11 cellular contexts compared by ENCODE assay signal in genomic region chr12:32897688-32898573, GRCh38. TPM values are rescaled to one million over a fixed set of nuclear protein-coding genes. Genes with fewer than 3 reads are reported as not detected.
A peak's percentile ranks its signal among the peaks of the same experiment; 100 is the strongest.
DNase-seq lines count a peak whose midpoint lies in the region; ATAC-seq, FAIRE-seq and TF ChIP-seq lines count a peak whose summit lies in the region.
"Had no signal": no experiment of that assay in that cellular context is flagged by ENCODE, and none has a peak within 500 bp of the region (broad histone marks: within the 10 kb centered on the region; RNA-seq: fewer than 3 reads in every experiment).

No MANE protein-coding gene starts in this region.

- H3K4me1 Mint-ChIP-seq in stimulated activated naive CD8-positive, alpha-beta T cell treated with anti-CD3 and anti-CD28 coated beads, Interleukin-15, amount 100 ng/mL, for 72 hours, result peaks cover 20% of the 10 kb centered on the region

- TF ChIP-seq CTCF in WERI-Rb-1 (IDR thresholded peaks at IDR 0.05; ENCODE audit: low read depth, low read length), result no peak
- no peak for TF ChIP-seq CTCF in lower lobe of right lung (IDR thresholded peaks at IDR 0.05)

- H3K9me3 Mint-ChIP-seq in stimulated activated naive CD8-positive, alpha-beta T cell treated with anti-CD3 and anti-CD28 coated beads, Interleukin-15, amount 100 ng/mL, for 72 hours, result no peaks in the 10 kb centered on the region

- H3K27me3 ChIP-seq in WERI-Rb-1 (ENCODE audit: insufficient read depth, low read depth, severe bottlenecking) (no peaks in the 10 kb centered on the region), lower lobe of right lung (ENCODE audit: low read depth) (peaks cover 39% of the 10 kb centered on the region)

- no peak overlapping the region for H3K27ac Mint-ChIP-seq in stimulated activated naive CD8-positive, alpha-beta T cell treated with anti-CD3 and anti-CD28 coated beads, Interleukin-15, amount 100 ng/mL, for 72 hours

- H3K9me3 ChIP-seq in WERI-Rb-1 (ENCODE audit: severe bottlenecking) (no peaks in the 10 kb centered on the region), lower lobe of right lung (no peaks in the 10 kb centered on the region)
- H3K9me3 ChIP-seq: sigmoid colon had no signal

- H3K36me3 ChIP-seq in WERI-Rb-1 (no peaks in the 10 kb centered on the region), lower lobe of right lung (no peaks in the 10 kb centered on the region)
- H3K36me3 ChIP-seq: sigmoid colon had no signal

- H3K4me3 ChIP-seq in WERI-Rb-1 (ENCODE audit: low read depth, low read length), result peak overlapping the region; percentile 52
- H3K4me3 ChIP-seq in lower lobe of right lung, result no peak overlapping the region

- ATAC-seq in stimulated activated naive CD8-positive, alpha-beta T cell treated with anti-CD3 and anti-CD28 coated beads, Interleukin-15, amount 100 ng/mL, for 72 hours, result no peak
- ATAC-seq in stimulated activated naive CD8-positive, alpha-beta T cell treated with anti-CD3 and anti-CD28 coated beads, Interleukin-15, Interleukin-2, amounts not matched to agents 100 U/mL and 50 U/mL, for 24 hours, result no peak
- peak; percentile 40 to 63 for ATAC-seq in lower lobe of right lung
- no peak for ATAC-seq in GM21526 (IDR thresholded peaks at IDR 0.05; ENCODE audit: low FRiP score, unreplicated experiment)
- ATAC-seq in left lobe of liver, result no peak

- FAIRE-seq in urothelium cell line (lab: Jason Lieb, UNC), result peak; percentile 52

- H3K27me3 Mint-ChIP-seq in stimulated activated naive CD8-positive, alpha-beta T cell treated with anti-CD3 and anti-CD28 coated beads, Interleukin-15, amount 100 ng/mL, for 72 hours, result peaks cover 71% of the 10 kb centered on the region

- peak overlapping the region; percentile 57 to 71 for H3K4me3 Mint-ChIP-seq in stimulated activated naive CD8-positive, alpha-beta T cell treated with anti-CD3 and anti-CD28 coated beads, Interleukin-15, amount 100 ng/mL, for 72 hours

- peaks cover 43% of the 10 kb centered on the region for H3K4me1 ChIP-seq in lower lobe of right lung

- DNase-seq in stimulated activated naive CD8-positive, alpha-beta T cell treated with anti-CD3 and anti-CD28 coated beads, Interleukin-15, amount 100 ng/mL, for 72 hours, result no peak
- no peak for DNase-seq in stimulated activated naive CD8-positive, alpha-beta T cell treated with anti-CD3 and anti-CD28 coated beads, Interleukin-15, Interleukin-2, amounts not matched to agents 100 U/mL and 50 U/mL, for 24 hours
- DNase-seq in WERI-Rb-1 (no peak), lower lobe of right lung (no peak), urothelium cell line (ENCODE audit: low spot score) (no peak), NCI-H1105 treated with DMSO at 0.1 percent for 48 hours (lab: John Stamatoyannopoulos, UW) (no peak), left lobe of liver (ENCODE audit: low spot score) (no peak)
- DNase-seq: activated CD4-positive, alpha-beta T cell treated with anti-CD3 and anti-CD28 coated beads, Interleukin-2, amount 50 U/mL, for 4 hours; DND-41; sigmoid colon had no signal

- intact Hi-C loops in lower lobe of right lung (cut with DNase I), result no loop called here

- peak overlapping the region; percentile 1; the same call in 1 of the 2 replicates for H3K27ac ChIP-seq in WERI-Rb-1
- H3K27ac ChIP-seq in lower lobe of right lung, result no peak overlapping the region
- H3K27ac ChIP-seq: sigmoid colon had no signal

RNA-seq across cellular contexts. Expression of gene PKP2, which starts 1.4 kb away (rescaled TPM):
- total RNA-seq in lower lobe of right lung, result 3.0 TPM
- total RNA-seq in left lobe of liver, result 21.4 TPM

Comparison
In these comparisons a context has a peak if more than half of its experiments do, and no peak if none do; other contexts are left out.
1. ATAC-seq: peak in lower lobe of right lung (2 of 2); none in stimulated activated naive CD8-positive, alpha-beta T cell treated with anti-CD3 and anti-CD28 coated beads, Interleukin-15, amount 100 ng/mL, for 72 hours (single experiment), stimulated activated naive CD8-positive, alpha-beta T cell treated with anti-CD3 and anti-CD28 coated beads, Interleukin-15, Interleukin-2, amounts not matched to agents 100 U/mL and 50 U/mL, for 24 hours (single experiment), GM21526 (single experiment) and left lobe of liver (single experiment).